ENCODE assay signal across 8 cellular contexts in genomic region chr18:77067315-77068061, GRCh38.
A peak's percentile ranks its signal among the peaks of the same experiment; 100 is the strongest.
DNase-seq lines count a peak whose midpoint lies in the region; ATAC-seq and TF ChIP-seq lines count a peak whose summit lies in the region.

No MANE protein-coding gene starts in this region.

- peaks cover 26% of the 10 kb centered on the region for H3K79me2 ChIP-seq in DOHH2 (ENCODE audit: control insufficient read depth, low read length)

- peaks cover 80% of the 10 kb centered on the region for H3K4me1 ChIP-seq in DOHH2 (ENCODE audit: control insufficient read depth, low read length)
- H3K4me1 ChIP-seq in left ventricle myocardium inferior, result peaks cover 80% of the 10 kb centered on the region

- peak overlapping the region; percentile 71 for H3K27ac ChIP-seq in DOHH2 (ENCODE audit: low read depth, low read length)
- peak overlapping the region; percentile 74 for H3K27ac ChIP-seq in left ventricle myocardium inferior (replicated peaks)
- peak overlapping the region in 20 of 21 experiments; percentile 24 to 91 (median 82) for H3K27ac ChIP-seq in skin epidermis

- peak; percentile 28 for TF ChIP-seq CTCF in DOHH2 (IDR thresholded peaks at IDR 0.05; ENCODE audit: low read depth, low read length, poor library complexity, severe bottlenecking)
- no peak for TF ChIP-seq CTCF in left ventricle myocardium inferior (IDR thresholded peaks at IDR 0.05; ENCODE audit: borderline replicate concordance)

- H3F3A ChIP-seq in DOHH2 (ENCODE audit: control insufficient read depth, insufficient read depth), result peaks cover 14% of the 10 kb centered on the region

- H3K36me3 ChIP-seq in DOHH2 (ENCODE audit: control insufficient read depth, low read length) (peaks cover 54% of the 10 kb centered on the region), left ventricle myocardium inferior (peaks cover 12% of the 10 kb centered on the region)

- peak overlapping the region; percentile 28 for H3K4me3 ChIP-seq in DOHH2 (ENCODE audit: low read length)
- H3K4me3 ChIP-seq in left ventricle myocardium inferior, result no peak overlapping the region
- no peak overlapping the region for H3K4me3 ChIP-seq in skin epidermis

- H3K27me3 ChIP-seq in DOHH2 (ENCODE audit: control insufficient read depth, low read length) (no peaks in the 10 kb centered on the region), left ventricle myocardium inferior (ENCODE audit: low read depth) (no peaks in the 10 kb centered on the region)

- no peaks in the 10 kb centered on the region for H3K9me3 ChIP-seq in DOHH2 (ENCODE audit: control insufficient read depth, insufficient read depth, low read length)
- no peaks in the 10 kb centered on the region for H3K9me3 ChIP-seq in left ventricle myocardium inferior (replicated peaks)

- no peaks in the 10 kb centered on the region for H4K20me1 ChIP-seq in DOHH2 (ENCODE audit: control insufficient read depth, insufficient read depth, low read depth, low read length)

- no peaks in the 10 kb centered on the region for H3K9me2 ChIP-seq in DOHH2 (replicated peaks; ENCODE audit: control insufficient read depth, low read length)

- peak overlapping the region; percentile 61 for H3K4me2 ChIP-seq in DOHH2 (ENCODE audit: low read length)

- DNase-seq in RPMI7951 (ENCODE audit: low read depth), result peak; percentile 88
- peak; percentile 77 for DNase-seq in activated naive CD4-positive, alpha-beta T cell treated with Interleukin-2 at 50 U/mL for 16 hours
- DNase-seq in left ventricle myocardium inferior, result peak; percentile 58
- no peak for DNase-seq in GOT3 (lab: John Stamatoyannopoulos, UW)
- no peak for DNase-seq in NCI-H187 (lab: John Stamatoyannopoulos, UW)

- peak; percentile 24 for ATAC-seq in HG02678 (IDR thresholded peaks at IDR 0.05; ENCODE audit: unreplicated experiment)

- intact Hi-C loops in left ventricle myocardium inferior (cut with micrococcal nuclease), result no loop called here

Comparison
In these comparisons a context has a peak if more than half of its experiments do, and no peak if none do; other contexts are left out.
1. DNase-seq: peak in RPMI7951 (single experiment), activated naive CD4-positive, alpha-beta T cell treated with Interleukin-2 at 50 U/mL for 16 hours (single experiment) and left ventricle myocardium inferior (single experiment); none in GOT3 (single experiment) and NCI-H187 (0 of 2).
2. Peak in every context shown above with its lines, with median percentiles within 50 percentile points of each other: H3K27ac ChIP-seq.